1 cellular context compared by ENCODE assay signal in genomic region chr17:75995385-75995925, GRCh38.
TF ChIP-seq lines count a peak whose summit lies in the region.

No MANE protein-coding gene starts in this region.

TF ChIP-seq in HepG2, 621 proteins besides CTCF, POLR2A, EP300 and RAD21 (continued from another document and continues in another):
- peak; percentile 49; the same call in 1 of the 2 replicates for TF ChIP-seq ZNF609 (CRISPR knock-in tag; IDR thresholded peaks at IDR 0.05; ENCODE audit: borderline replicate concordance)
- TF ChIP-seq ZNF660 (CRISPR knock-in tag; IDR thresholded peaks at IDR 0.05; ENCODE audit: borderline replicate concordance, low read depth), result no peak
- no peak for TF ChIP-seq NFE2L2 (IDR thresholded peaks at IDR 0.05; ENCODE audit: low read length)
- TF ChIP-seq ARID2 (CRISPR knock-in tag; IDR thresholded peaks at IDR 0.05; ENCODE audit: borderline replicate concordance), result no peak
- TF ChIP-seq ZC3H4 (CRISPR knock-in tag; IDR thresholded peaks at IDR 0.05; ENCODE audit: borderline replicate concordance), result no peak
- no peak for TF ChIP-seq ZNF777 (CRISPR knock-in tag; IDR thresholded peaks at IDR 0.05)
- TF ChIP-seq ZNF788 (CRISPR knock-in tag; IDR thresholded peaks at IDR 0.05; ENCODE audit: borderline replicate concordance), result no peak
- no peak for TF ChIP-seq ZNF704 (CRISPR knock-in tag; IDR thresholded peaks at IDR 0.05; ENCODE audit: borderline replicate concordance)
- 0 out of 4 replicates have a peak, but pooled peaks of 1 of the 2 experiments have one; percentile 29 for TF ChIP-seq KLF16 (CRISPR knock-in tag; IDR thresholded peaks at IDR 0.05)
- no peak for TF ChIP-seq ZMAT5 (CRISPR knock-in tag; IDR thresholded peaks at IDR 0.05; ENCODE audit: borderline replicate concordance, low read depth)
- peak; percentile 45; the same call in 1 of the 2 replicates for TF ChIP-seq ZNF747 (CRISPR knock-in tag; IDR thresholded peaks at IDR 0.05; ENCODE audit: borderline replicate concordance)
- no peak for TF ChIP-seq PAX8 (CRISPR knock-in tag; IDR thresholded peaks at IDR 0.05; ENCODE audit: borderline replicate concordance)
- no peak for TF ChIP-seq SMAD1 (CRISPR knock-in tag; IDR thresholded peaks at IDR 0.05; ENCODE audit: borderline replicate concordance, low read depth)
- no peak for TF ChIP-seq FLYWCH1 (CRISPR knock-in tag; IDR thresholded peaks at IDR 0.05)
- TF ChIP-seq NFE2 (CRISPR knock-in tag; IDR thresholded peaks at IDR 0.05), result no peak
- peak; percentile 55 for TF ChIP-seq RXRB (CRISPR knock-in tag; IDR thresholded peaks at IDR 0.05; ENCODE audit: borderline replicate concordance)
- TF ChIP-seq ATF2 (CRISPR knock-in tag; IDR thresholded peaks at IDR 0.05), result no peak
- TF ChIP-seq ZNF546 (CRISPR knock-in tag; conservative IDR thresholded peaks at IDR 0.05), result 0 out of 2 replicates have a peak, but pooled peaks have one; percentile 31
- peak; percentile 93 for TF ChIP-seq HNRNPL (IDR thresholded peaks at IDR 0.05; ENCODE audit: low read depth, low read length)
- TF ChIP-seq ZNF253 (CRISPR knock-in tag; IDR thresholded peaks at IDR 0.05; ENCODE audit: borderline replicate concordance), result no peak
- no peak for TF ChIP-seq KAT7 (CRISPR knock-in tag; IDR thresholded peaks at IDR 0.05; ENCODE audit: borderline replicate concordance)
- TF ChIP-seq ZBTB3 (CRISPR knock-in tag; IDR thresholded peaks at IDR 0.05; ENCODE audit: borderline replicate concordance, low read depth), result no peak
- TF ChIP-seq ZNF782 (CRISPR knock-in tag; IDR thresholded peaks at IDR 0.05; ENCODE audit: borderline replicate concordance), result 0 out of 2 replicates have a peak, but pooled peaks have one; percentile 40
- no peak for TF ChIP-seq ZNF333 (CRISPR knock-in tag; IDR thresholded peaks at IDR 0.05; ENCODE audit: borderline replicate concordance)
- no peak for TF ChIP-seq ZNF326 (CRISPR knock-in tag; IDR thresholded peaks at IDR 0.05; ENCODE audit: borderline replicate concordance)
- no peak for TF ChIP-seq HOXA7 (CRISPR knock-in tag; IDR thresholded peaks at IDR 0.05)
- peak; percentile 52; the same call in 1 of the 2 replicates for TF ChIP-seq RARA (CRISPR knock-in tag; IDR thresholded peaks at IDR 0.05)
- TF ChIP-seq RELA (CRISPR knock-in tag; IDR thresholded peaks at IDR 0.05), result no peak
- TF ChIP-seq ZNF274 (CRISPR knock-in tag; IDR thresholded peaks at IDR 0.05), result no peak
- TF ChIP-seq ZNF550 (CRISPR knock-in tag; IDR thresholded peaks at IDR 0.05; ENCODE audit: borderline replicate concordance), result no peak
- no peak for TF ChIP-seq RNF219 (CRISPR knock-in tag; IDR thresholded peaks at IDR 0.05)
- TF ChIP-seq ATF7-NPFF (CRISPR knock-in tag; IDR thresholded peaks at IDR 0.05; ENCODE audit: low read depth), result no peak
- TF ChIP-seq MED8 (CRISPR knock-in tag; IDR thresholded peaks at IDR 0.05; ENCODE audit: insufficient replicate concordance), result peak; percentile 15
- TF ChIP-seq DPF2 (CRISPR knock-in tag; IDR thresholded peaks at IDR 0.05; ENCODE audit: borderline replicate concordance, low read depth), result peak; percentile 15; the same call in 1 of the 2 replicates
- no peak for TF ChIP-seq MIXL1 (CRISPR knock-in tag; IDR thresholded peaks at IDR 0.05)
- no peak for TF ChIP-seq HOXA5 (CRISPR knock-in tag; IDR thresholded peaks at IDR 0.05)
- no peak for TF ChIP-seq YEATS2 (CRISPR knock-in tag; IDR thresholded peaks at IDR 0.05; ENCODE audit: borderline replicate concordance)
- TF ChIP-seq RFX5 (IDR thresholded peaks at IDR 0.05; ENCODE audit: low read depth, low read length), result no peak
- TF ChIP-seq ZNF563 (CRISPR knock-in tag; IDR thresholded peaks at IDR 0.05), result no peak
- peak; percentile 18; the same call in 1 of the 2 replicates for TF ChIP-seq SAP130 (CRISPR knock-in tag; IDR thresholded peaks at IDR 0.05; ENCODE audit: low read depth)
- TF ChIP-seq KDM5A (IDR thresholded peaks at IDR 0.05; ENCODE audit: borderline replicate concordance, low read length), result no peak
- TF ChIP-seq CBFB (CRISPR knock-in tag; IDR thresholded peaks at IDR 0.05), result no peak
- no peak for TF ChIP-seq GFI1 (CRISPR knock-in tag; IDR thresholded peaks at IDR 0.05; ENCODE audit: borderline replicate concordance)
- TF ChIP-seq HIVEP1 (CRISPR knock-in tag; IDR thresholded peaks at IDR 0.05), result no peak
- no peak for TF ChIP-seq SP140L (CRISPR knock-in tag; IDR thresholded peaks at IDR 0.05; ENCODE audit: borderline replicate concordance)
- TF ChIP-seq ATF7 (IDR thresholded peaks at IDR 0.05), result no peak
- TF ChIP-seq ATF7 (CRISPR knock-in tag; IDR thresholded peaks at IDR 0.05), result 0 out of 2 replicates have a peak, but pooled peaks have one; percentile 18
- no peak for TF ChIP-seq IKZF5 (CRISPR knock-in tag; IDR thresholded peaks at IDR 0.05)
- TF ChIP-seq HNRNPK (IDR thresholded peaks at IDR 0.05; ENCODE audit: low read depth, low read length, poor library complexity, severe bottlenecking), result no peak
- TF ChIP-seq NR1H2 (CRISPR knock-in tag; IDR thresholded peaks at IDR 0.05; ENCODE audit: borderline replicate concordance, low read depth), result no peak
- no peak for TF ChIP-seq ZNF512 (CRISPR knock-in tag; IDR thresholded peaks at IDR 0.05)
- no peak for TF ChIP-seq TCF7 (IDR thresholded peaks at IDR 0.05; ENCODE audit: low read depth)
- no peak for TF ChIP-seq MZF1 (CRISPR knock-in tag; IDR thresholded peaks at IDR 0.05; ENCODE audit: borderline replicate concordance)
- TF ChIP-seq ZSCAN21 (CRISPR knock-in tag; IDR thresholded peaks at IDR 0.05; ENCODE audit: borderline replicate concordance), result no peak
- TF ChIP-seq PATZ1 (CRISPR knock-in tag; IDR thresholded peaks at IDR 0.05), result peak; percentile 18; the same call in 1 of the 2 replicates
